In genomic region chrX:20320461-20321159, GRCh38 we compare ENCODE assay signal across 8 cellular contexts. TPM values are rescaled to one million over a fixed set of nuclear protein-coding genes. Genes with fewer than 3 reads are reported as not detected.
DNase-seq lines count a peak whose midpoint lies in the region; ATAC-seq and TF ChIP-seq lines count a peak whose summit lies in the region.

No MANE protein-coding gene starts in this region.

- ATAC-seq in GM18873 (IDR thresholded peaks at IDR 0.05; ENCODE audit: low FRiP score, unreplicated experiment) (peak; percentile 92), HG03025 (IDR thresholded peaks at IDR 0.05; ENCODE audit: low FRiP score, unreplicated experiment) (peak; percentile 92), memory B cell (ENCODE audit: low read depth) (peak; percentile 98)

- H3K9me3 ChIP-seq in OCI-LY3 (ENCODE audit: insufficient read depth, low read length) (no peaks in the 10 kb centered on the region), H9 (ENCODE audit: control insufficient read depth, low read depth, low read length) (peaks cover 60% of the 10 kb centered on the region), transverse colon (no peaks in the 10 kb centered on the region)

- no peak overlapping the region for H2BK12ac ChIP-seq in H9 (ENCODE audit: insufficient read length, low read depth, low read length)

- H3K79me1 ChIP-seq in H9 (ENCODE audit: insufficient read depth, low read depth, low read length, poor library complexity, severe bottlenecking), result no peaks in the 10 kb centered on the region

- H3K27me3 ChIP-seq in OCI-LY3 (ENCODE audit: low read depth, low read length) (peaks cover 7% of the 10 kb centered on the region), H9 (ENCODE audit: insufficient read depth, low read length) (no peaks in the 10 kb centered on the region), transverse colon (no peaks in the 10 kb centered on the region)

- H2BK5ac ChIP-seq in H9 (ENCODE audit: insufficient read length, low read length), result no peak overlapping the region

- WGBS in H9 (ENCODE audit: extremely low coverage, insufficient read length, low lambda C conversion rate), result no CpG with 5 or more reads among the region's 12 CpGs
- 13 to 42% methylated on average over 8 to 12 of the region's 12 CpGs for WGBS in transverse colon (ENCODE audit: low coverage in 1 of 2), 2 donors

- TF ChIP-seq CTCF in CD14-positive monocyte (IDR thresholded peaks at IDR 0.05), result no peak
- no peak for TF ChIP-seq CTCF in OCI-LY3 (IDR thresholded peaks at IDR 0.05; ENCODE audit: low read depth, low read length)
- TF ChIP-seq CTCF in H9 (conservative IDR thresholded peaks at IDR 0.05), result no peak
- TF ChIP-seq CTCF in transverse colon (IDR thresholded peaks at IDR 0.05), result no peak

- no peak overlapping the region for H3K18ac ChIP-seq in H9 (ENCODE audit: insufficient read length, low read depth, low read length)

- H3T11ph ChIP-seq in H9 (ENCODE audit: low read length), result no peak overlapping the region

- H2BK20ac ChIP-seq in H9 (ENCODE audit: low read depth, low read length, poor library complexity, severe bottlenecking), result no peak overlapping the region

- no peak overlapping the region for H3K9ac ChIP-seq in OCI-LY3 (ENCODE audit: low read length)
- no peak overlapping the region for H3K9ac ChIP-seq in H9 (ENCODE audit: extremely low read depth, insufficient read length, low read length)

- no peak overlapping the region for H4K91ac ChIP-seq in H9 (ENCODE audit: insufficient read length, low read depth, low read length)

- H3K27me3 Mint-ChIP-seq in CD14-positive monocyte (ENCODE audit: low read depth in 3 of 3) (peaks cover 0 to 5% (median 1%) of the 10 kb centered on the region in 3 donors), memory B cell (no peaks in the 10 kb centered on the region), H9 (ENCODE audit: low read depth) (peaks cover 21% of the 10 kb centered on the region)

- H3K4me1 Mint-ChIP-seq in CD14-positive monocyte, result peaks cover 55% of the 10 kb centered on the region
- H3K4me1 Mint-ChIP-seq in memory B cell, result peaks cover 36% of the 10 kb centered on the region
- H3K4me1 Mint-ChIP-seq in H9, result no peaks in the 10 kb centered on the region

- no peak for TF ChIP-seq POLR2A in transverse colon (IDR thresholded peaks at IDR 0.05)

- H3K14ac ChIP-seq in H9 (ENCODE audit: insufficient read depth, low read length), result no peak overlapping the region

- H3K4me1 ChIP-seq in OCI-LY3 (ENCODE audit: low read length) (peaks cover 22% of the 10 kb centered on the region), H9 (ENCODE audit: insufficient read depth, low read length) (no peaks in the 10 kb centered on the region), transverse colon (no peaks in the 10 kb centered on the region)

- H3K27ac Mint-ChIP-seq in CD14-positive monocyte (peak overlapping the region; percentile 25 to 85 (median 60)), memory B cell (peak overlapping the region; percentile 85), H9 (no peak overlapping the region)

- H3K9me3 Mint-ChIP-seq in CD14-positive monocyte, result peaks cover 0 to 2% (median 0%) of the 10 kb centered on the region in 7 donors
- no peaks in the 10 kb centered on the region for H3K9me3 Mint-ChIP-seq in memory B cell
- H3K9me3 Mint-ChIP-seq in H9, result peaks cover 70 to 73% of the 10 kb centered on the region in 2 experiments

- no peak overlapping the region for H3K23ac ChIP-seq in H9 (ENCODE audit: insufficient read length, low read depth, low read length)

- no peak overlapping the region for H2BK120ac ChIP-seq in H9 (ENCODE audit: low read depth, low read length, poor library complexity, severe bottlenecking)

- H3K36me3 Mint-ChIP-seq in CD14-positive monocyte, result no peaks in the 10 kb centered on the region
- H3K36me3 Mint-ChIP-seq in memory B cell, result peaks cover 2% of the 10 kb centered on the region
- H3K36me3 Mint-ChIP-seq in H9 (ENCODE audit: insufficient read depth in 1 of 3, low read depth in 3 of 3), result peaks cover 0 to 3% (median 0%) of the 10 kb centered on the region in 3 experiments; a peak in 5 of 7 replicates

- intact Hi-C loops in CD14-positive monocyte (cut with micrococcal nuclease) (no loop called here), transverse colon (cut with DNase I; ENCODE audit: low total_unique reads) (no loop called here)

- no peak overlapping the region for H3K56ac ChIP-seq in H9 (ENCODE audit: insufficient read length, low read depth, low read length)

- H4K20me1 ChIP-seq in OCI-LY3 (ENCODE audit: insufficient read depth, low read length) (no peaks in the 10 kb centered on the region), H9 (ENCODE audit: control insufficient read depth, insufficient read depth, insufficient read length) (no peaks in the 10 kb centered on the region)

- H2AK5ac ChIP-seq in H9 (ENCODE audit: insufficient read length, low read length), result no peak overlapping the region

- DNase-seq in CD14-positive monocyte (ENCODE audit: low spot score) (peak; percentile 48), memory B cell (ENCODE audit: low spot score in 2 of 2) (peak in 1 of 2 donors; percentile 40), H9 (no peak), NK-92 (lab: John Stamatoyannopoulos, UW; ENCODE audit: unreplicated experiment) (no peak), transverse colon (no peak)

- H3K4me3 Mint-ChIP-seq in CD14-positive monocyte (peak overlapping the region in 1 of 2 donors; percentile 72), memory B cell (peak overlapping the region; percentile 76), H9 (no peak overlapping the region)

- H3K4ac ChIP-seq in H9 (ENCODE audit: low read depth, low read length), result no peak overlapping the region

- no peaks in the 10 kb centered on the region for H3K23me2 ChIP-seq in H9 (ENCODE audit: insufficient read length, low read depth, low read length, poor library complexity, severe bottlenecking)

- TF ChIP-seq EP300 in transverse colon (IDR thresholded peaks at IDR 0.05; ENCODE audit: low read depth), result no peak

- H3K4me3 ChIP-seq in OCI-LY3 (ENCODE audit: low read length), result peak overlapping the region; percentile 62
- H3K4me3 ChIP-seq in transverse colon, result no peak overlapping the region

- H3K36me3 ChIP-seq in OCI-LY3 (replicated peaks; ENCODE audit: low read depth, low read length) (no peaks in the 10 kb centered on the region), transverse colon (no peaks in the 10 kb centered on the region)

- H4K5ac ChIP-seq in H9 (ENCODE audit: insufficient read length, low read depth, low read length), result no peak overlapping the region

- H3K4me2 ChIP-seq in OCI-LY3 (ENCODE audit: low read length), result peak overlapping the region; percentile 88
- no peak overlapping the region for H3K4me2 ChIP-seq in H9 (ENCODE audit: insufficient read depth, insufficient read length, low read length)

- in situ Hi-C loops in transverse colon (cut with MboI; ENCODE audit: low pct_ligation_motif_present in 1 of 4, low pct_unique_long_range_greater_than_20kb in 1 of 4, low sequenced_read_pairs in 3 of 4), result no loop called here

- H4K8ac ChIP-seq in H9 (replicated peaks; ENCODE audit: insufficient read length, low read depth, low read length), result no peak overlapping the region

- no peak overlapping the region for H2BK15ac ChIP-seq in H9 (ENCODE audit: low read depth, low read length)

- H3K79me2 ChIP-seq in OCI-LY3 (ENCODE audit: low read length), result no peaks in the 10 kb centered on the region
- H3K79me2 ChIP-seq in H9 (ENCODE audit: insufficient read depth, low read length), result no peaks in the 10 kb centered on the region

- peak overlapping the region; percentile 25 for H3K27ac ChIP-seq in OCI-LY3 (ENCODE audit: low read length)
- no peak overlapping the region for H3K27ac ChIP-seq in H9 (ENCODE audit: insufficient read length, low read depth, low read length)
- no peak overlapping the region for H3K27ac ChIP-seq in transverse colon

- H2AFZ ChIP-seq in OCI-LY3 (ENCODE audit: low read depth, low read length) (no peak overlapping the region), H9 (ENCODE audit: low read length) (no peak overlapping the region)

RNA-seq across cellular contexts. Expression of gene RPS6KA3, which starts 53.9 kb away (rescaled TPM):
- polyA plus RNA-seq in CD14-positive monocyte, result 10 to 100 TPM; 14.6 to 21.6 TPM
- 9.2 and 9.8 TPM in 2 replicates for total RNA-seq in H9 (2021)
- 10 to 100 TPM; 28.7 to 73.0 (median 49.8) TPM for total RNA-seq in transverse colon

Comparison
In these comparisons a context has a peak if more than half of its experiments do, and no peak if none do; other contexts are left out.
1. H3K27ac Mint-ChIP-seq: peak in CD14-positive monocyte (7 of 7) and memory B cell (single experiment); none in H9 (0 of 3).
2. Peak in every context shown above with its lines, with median percentiles within 50 percentile points of each other: ATAC-seq.